Comparison of ENCODE assay signal across 27 cellular contexts in the genomic region with DNA sequence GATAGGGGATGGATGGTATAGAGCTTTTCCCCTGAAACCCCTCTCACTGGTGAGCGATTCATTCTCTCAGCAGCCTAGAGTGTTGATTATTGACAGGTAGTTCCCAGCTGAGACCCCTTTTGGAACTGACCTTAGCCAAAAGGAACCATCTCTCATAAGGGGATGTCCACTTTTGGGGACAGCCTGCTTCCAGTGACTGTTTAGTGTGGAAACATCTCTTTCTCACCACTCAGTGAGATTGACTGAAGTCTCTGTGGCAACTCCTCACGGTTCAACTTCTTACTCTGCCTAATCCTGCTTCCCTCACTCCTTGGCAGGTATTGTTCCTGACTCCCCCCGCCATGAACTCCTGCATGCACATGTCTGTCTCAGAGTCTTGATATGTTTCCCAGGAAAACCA.
DNase-seq lines count a peak whose midpoint lies in the region; ATAC-seq, FAIRE-seq and TF ChIP-seq lines count a peak whose summit lies in the region.
"Had no signal": no experiment of that assay in that cellular context is flagged by ENCODE, and none has a peak within 500 bp of the region (broad histone marks: within the 10 kb centered on the region; RNA-seq: fewer than 3 reads in every experiment).

No MANE protein-coding gene starts in this region.

- TF ChIP-seq POLR2A in H1 (IDR thresholded peaks at IDR 0.05; ENCODE audit: control extremely low read depth in 1 of 2, low read depth in 2 of 2, low read length in 2 of 2): no peak

- H4K91ac ChIP-seq in H1 (replicated peaks; ENCODE audit: insufficient read length, low read length): no peak overlapping the region
- no peak overlapping the region for H4K91ac ChIP-seq in trophoblast cell (ENCODE audit: low read depth, low read length)

- DNase-seq in H1 (ENCODE audit: low read depth in 1 of 2, low spot score in 2 of 2): no peak
- no peak for DNase-seq in nephron progenitor cell
- no peak for DNase-seq in trophoblast cell
- no peak for DNase-seq in stimulated activated CD8-positive, alpha-beta memory T cell treated with anti-CD3 and anti-CD28 coated beads, Interleukin-4, amount 100 ng/mL, for 48 hours
- no peak for DNase-seq in activated T-cell treated with anti-CD3 and anti-CD28 coated beads, Interleukin-2, amount 50 U/mL, for 72 hours
- no peak for DNase-seq in T-helper 1 cell
- DNase-seq: 8988T; ACHN; BE2C; C1 segment of cervical spinal cord; CD4-positive, alpha-beta memory T cell; CD4-positive, CD25-positive, alpha-beta regulatory T cell; CD8-positive, alpha-beta memory T cell; COR-L47; DMS 273 treated with DMSO at 0.1 percent for 48 hours; DMS153; DMS53; DMS79; DND-41; EL; GDM1 had no signal

- no peak overlapping the region for H3K14ac ChIP-seq in H1 (ENCODE audit: insufficient read length)
- no peak overlapping the region for H3K14ac ChIP-seq in trophoblast cell (ENCODE audit: low read length)

- H3K4me1 ChIP-seq in H1 (replicated peaks in 1 of 4; ENCODE audit: control insufficient read depth in 3 of 4, insufficient read depth in 4 of 4, low read length in 3 of 4) (no peaks in the 10 kb centered on the region), trophoblast cell (ENCODE audit: control insufficient read depth in 1 of 2, insufficient read depth in 2 of 2, low read length in 2 of 2) (no peaks in the 10 kb centered on the region)
- H3K4me1 ChIP-seq: BE2C had no signal

- H3K9me3 ChIP-seq in H1 (ENCODE audit: insufficient read depth in 2 of 2, low read depth in 1 of 2, low read length in 1 of 2): no peaks in the 10 kb centered on the region
- no peaks in the 10 kb centered on the region for H3K9me3 ChIP-seq in trophoblast cell (ENCODE audit: insufficient read depth, low read depth, low read length)
- H3K9me3 ChIP-seq: BE2C, BLaER1 had no signal

- H3K27ac ChIP-seq in H1 (ENCODE audit: low read depth, low read length): no peak overlapping the region
- no peak overlapping the region for H3K27ac ChIP-seq in trophoblast cell (ENCODE audit: low read depth, low read length)
- H3K27ac ChIP-seq: BLaER1 had no signal

- no peak overlapping the region for H3K4me3 ChIP-seq in H1 (ENCODE audit: extremely low read depth in 1 of 4, insufficient read depth in 2 of 4, low read depth in 3 of 4, low read length in 4 of 4)
- no peak overlapping the region for H3K4me3 ChIP-seq in trophoblast cell (ENCODE audit: low read depth, low read length)
- H3K4me3 ChIP-seq: BLaER1, GM12878 had no signal

- ATAC-seq in activated T-cell treated with anti-CD3 and anti-CD28 coated beads, Interleukin-2, amount 50 U/mL, for 72 hours (replicated peaks in 1 of 2): no peak
- ATAC-seq: GM12878 had no signal

- H3K27ac Mint-ChIP-seq in nephron progenitor cell: peak overlapping the region; percentile 12
- no peak overlapping the region for H3K27ac Mint-ChIP-seq in activated T-cell treated with anti-CD3 and anti-CD28 coated beads, Interleukin-2, amount 50 U/mL, for 72 hours
- H3K27ac Mint-ChIP-seq: CD4-positive, alpha-beta memory T cell; CD4-positive, CD25-positive, alpha-beta regulatory T cell; CD8-positive, alpha-beta memory T cell had no signal

- H3K27me3 Mint-ChIP-seq in nephron progenitor cell (ENCODE audit: low read depth, poor library complexity): peaks cover 5% of the 10 kb centered on the region
- peaks cover 6% of the 10 kb centered on the region for H3K27me3 Mint-ChIP-seq in activated T-cell treated with anti-CD3 and anti-CD28 coated beads, Interleukin-2, amount 50 U/mL, for 72 hours (ENCODE audit: low read depth)

- H2AK5ac ChIP-seq in H1 (ENCODE audit: low read depth, low read length) (no peak overlapping the region), trophoblast cell (ENCODE audit: low read length) (peak overlapping the region; percentile 91)

- H2BK120ac ChIP-seq in H1 (replicated peaks; ENCODE audit: low read depth, low read length) (no peak overlapping the region), trophoblast cell (ENCODE audit: insufficient read depth, low read length, poor library complexity) (no peak overlapping the region)

- no peak overlapping the region for H4K5ac ChIP-seq in H1 (ENCODE audit: insufficient read length, low read depth, low read length)

- TF ChIP-seq RAD21 in H1 (IDR thresholded peaks at IDR 0.05 in 1 of 2, conservative IDR thresholded peaks at IDR 0.05 in 1 of 2; ENCODE audit: low read depth in 2 of 2, low read length in 2 of 2): no peak

- H4K20me1 ChIP-seq in H1 (replicated peaks in 1 of 2; ENCODE audit: control insufficient read depth in 1 of 2, insufficient read depth in 2 of 2, low read length in 2 of 2): no peaks in the 10 kb centered on the region
- H4K20me1 ChIP-seq: BLaER1 had no signal

- H4K8ac ChIP-seq in H1 (ENCODE audit: extremely low read depth, insufficient read depth, low read length) (no peak overlapping the region), trophoblast cell (ENCODE audit: low read depth, low read length) (no peak overlapping the region)

- POLR2A ChIA-PET in H1 (lab: Charles Lee; ENCODE audit: partially characterized antibody): no interaction called here

- H3K9me3 Mint-ChIP-seq in nephron progenitor cell: no peaks in the 10 kb centered on the region
- peaks cover 0 to 5% of the 10 kb centered on the region in 2 donors for H3K9me3 Mint-ChIP-seq in activated T-cell treated with anti-CD3 and anti-CD28 coated beads, Interleukin-2, amount 50 U/mL, for 72 hours

- no peaks in the 10 kb centered on the region for H3K79me1 ChIP-seq in H1 (ENCODE audit: low read depth, low read length)
- H3K79me1 ChIP-seq in trophoblast cell (ENCODE audit: low read length): peaks cover 7% of the 10 kb centered on the region

- CTCF ChIA-PET in H1 (lab: Charles Lee; ENCODE audit: partially characterized antibody): no interaction called here

- H3K79me2 ChIP-seq in H1 (ENCODE audit: control insufficient read depth in 1 of 2, insufficient read depth in 2 of 2, low read length in 2 of 2) (no peaks in the 10 kb centered on the region), trophoblast cell (ENCODE audit: control insufficient read depth, insufficient read depth, low read length, poor library complexity) (no peaks in the 10 kb centered on the region)

- H2BK5ac ChIP-seq in H1 (ENCODE audit: low read depth, low read length) (no peak overlapping the region), trophoblast cell (ENCODE audit: low read depth, low read length, poor library complexity) (no peak overlapping the region)

- H2AFZ ChIP-seq in H1 (ENCODE audit: low read length): no peak overlapping the region
- H2AFZ ChIP-seq in trophoblast cell (ENCODE audit: insufficient read depth, low read length, poor library complexity): no peak overlapping the region

- H2BK12ac ChIP-seq in H1 (ENCODE audit: low read depth, low read length) (peak overlapping the region; percentile 75; the same call in 1 of the 2 replicates), trophoblast cell (ENCODE audit: low read length) (peak overlapping the region; percentile 73)

- H2BK20ac ChIP-seq in H1 (ENCODE audit: low read length): no peak overlapping the region

- WGBS in H1 (ENCODE audit: extremely low coverage in 1 of 2, insufficient coverage in 1 of 2, insufficient read length in 1 of 2, insufficient replicate concordance in 2 of 2, low coverage in 1 of 2, low lambda C conversion rate in 2 of 2, missing lambda C conversion rate in 1 of 2), 2 experiments: 90% methylated on average over 3 of the region's 3 CpGs; no CpG with 5 or more reads in 1 of the 2 experiments
- WGBS in trophoblast cell (ENCODE audit: extremely low coverage, insufficient coverage, insufficient read length): no CpG with 5 or more reads among the region's 3 CpGs

- no peak overlapping the region for H3K9ac ChIP-seq in H1 (replicated peaks in 1 of 4; ENCODE audit: extremely low read depth in 1 of 4, low read depth in 3 of 4, low read length in 3 of 4)
- H3K9ac ChIP-seq in trophoblast cell (ENCODE audit: low read length): no peak overlapping the region
- H3K9ac ChIP-seq: BLaER1 had no signal

- no peaks in the 10 kb centered on the region for H3K36me3 Mint-ChIP-seq in nephron progenitor cell (ENCODE audit: low read depth)
- H3K36me3 Mint-ChIP-seq in activated T-cell treated with anti-CD3 and anti-CD28 coated beads, Interleukin-2, amount 50 U/mL, for 72 hours (ENCODE audit: insufficient read depth in 2 of 2): no peaks in the 10 kb centered on the region
- H3K36me3 Mint-ChIP-seq: CD14-positive monocyte; CD4-positive, alpha-beta memory T cell; CD4-positive, CD25-positive, alpha-beta regulatory T cell; CD8-positive, alpha-beta memory T cell had no signal

- H4K12ac ChIP-seq in trophoblast cell (ENCODE audit: low read depth, low read length): no peak overlapping the region

- no peaks in the 10 kb centered on the region for H3K23me2 ChIP-seq in H1 (ENCODE audit: low read depth, low read length)

- no peak for FAIRE-seq in H1 (lab: Jason Lieb, UNC)
- FAIRE-seq: A204.1, GM12878, GM12892, GM18507 had no signal

- H3K4ac ChIP-seq in H1 (replicated peaks; ENCODE audit: insufficient read length, low read depth, low read length) (no peak overlapping the region), trophoblast cell (ENCODE audit: low read depth, low read length) (no peak overlapping the region)

- H3K23ac ChIP-seq in H1 (ENCODE audit: insufficient read length) (no peak overlapping the region), trophoblast cell (ENCODE audit: low read length) (no peak overlapping the region)

- H3K36me3 ChIP-seq in H1 (ENCODE audit: control insufficient read depth in 2 of 4, insufficient read depth in 4 of 4, low read length in 3 of 4) (no peaks in the 10 kb centered on the region), trophoblast cell (ENCODE audit: control insufficient read depth in 1 of 2, insufficient read depth in 2 of 2, low read length in 2 of 2) (no peaks in the 10 kb centered on the region)
- H3K36me3 ChIP-seq: BE2C, BLaER1 had no signal

- no peaks in the 10 kb centered on the region for H3K27me3 ChIP-seq in H1 (replicated peaks in 1 of 4; ENCODE audit: control insufficient read depth in 3 of 4, extremely low read depth in 1 of 4, insufficient read depth in 3 of 4, low read length in 3 of 4)
- no peaks in the 10 kb centered on the region for H3K27me3 ChIP-seq in trophoblast cell (ENCODE audit: insufficient read depth, low read length)
- H3K27me3 ChIP-seq: BE2C, BLaER1 had no signal

- no peak overlapping the region for H3K56ac ChIP-seq in H1 (replicated peaks; ENCODE audit: insufficient read length, low read depth, low read length)

- H3K4me1 Mint-ChIP-seq in nephron progenitor cell: no peaks in the 10 kb centered on the region
- H3K4me1 Mint-ChIP-seq in activated T-cell treated with anti-CD3 and anti-CD28 coated beads, Interleukin-2, amount 50 U/mL, for 72 hours (ENCODE audit: low read depth): no peaks in the 10 kb centered on the region
- H3K4me1 Mint-ChIP-seq: CD4-positive, CD25-positive, alpha-beta regulatory T cell had no signal

- no peak for TF ChIP-seq CTCF in H1 (IDR thresholded peaks at IDR 0.05; ENCODE audit: control extremely low read depth in 1 of 3, insufficient read depth in 1 of 3, low read depth in 1 of 3, low read length in 3 of 3)
- TF ChIP-seq CTCF in nephron progenitor cell (IDR thresholded peaks at IDR 0.05): no peak

- TF ChIP-seq EP300 in H1 (IDR thresholded peaks at IDR 0.05; ENCODE audit: borderline replicate concordance in 1 of 2, low read depth in 2 of 2, low read length in 2 of 2): no peak

- no peak overlapping the region for H2BK15ac ChIP-seq in H1 (ENCODE audit: low read length)

- no peak overlapping the region for H3K4me3 Mint-ChIP-seq in nephron progenitor cell
- H3K4me3 Mint-ChIP-seq in activated T-cell treated with anti-CD3 and anti-CD28 coated beads, Interleukin-2, amount 50 U/mL, for 72 hours: no peak overlapping the region
- H3K4me3 Mint-ChIP-seq: CD14-positive monocyte; CD4-positive, alpha-beta memory T cell; CD4-positive, CD25-positive, alpha-beta regulatory T cell; CD8-positive, alpha-beta memory T cell had no signal

- H3K18ac ChIP-seq in H1 (ENCODE audit: extremely low read depth, low read length) (no peak overlapping the region), trophoblast cell (ENCODE audit: low read length) (no peak overlapping the region)

- H3K4me2 ChIP-seq in H1 (ENCODE audit: insufficient read depth in 1 of 2, low read depth in 2 of 2, low read length in 2 of 2) (no peak overlapping the region), trophoblast cell (ENCODE audit: low read length) (no peak overlapping the region)
- H3K4me2 ChIP-seq: BLaER1 had no signal
